Comparison of ENCODE assay signal across 26 cellular contexts in genomic region chr4:95387719-95388118, GRCh38.
"Had no signal": no experiment of that assay in that cellular context is flagged by ENCODE, and none has a peak within 500 bp of the region (broad histone marks: within the 10 kb centered on the region; RNA-seq: fewer than 3 reads in every experiment).

No MANE protein-coding gene starts in this region.

- FAIRE-seq: endometrium, keratinocyte had no signal

- H3K36me3 ChIP-seq: colonic mucosa, esophagus squamous epithelium, gastrocnemius medialis, heart right ventricle, left lung, lower lobe of right lung had no signal

- H3K4me3 Mint-ChIP-seq: dendritic cell treated with granulocyte-macrophage colony-stimulating factor and Interleukin-4, amounts not matched to agents 40 ng/mL and 50 ng/mL, for 4 days; effector memory CD8-positive, alpha-beta T cell; endodermal cell; mesothelial cell of epicardium had no signal

- H3K4me1 ChIP-seq: colonic mucosa, esophagus squamous epithelium, gastrocnemius medialis, heart right ventricle, left lung, lower lobe of right lung had no signal

- H3K4me3 ChIP-seq: colonic mucosa, esophagus squamous epithelium, gastrocnemius medialis, heart right ventricle, left lung, lower lobe of right lung, mucosa of descending colon had no signal

- H3K9me3 ChIP-seq: colonic mucosa, esophagus squamous epithelium, gastrocnemius medialis, heart right ventricle, left lung, lower lobe of right lung, mucosa of descending colon had no signal

- H3K27me3 Mint-ChIP-seq: dendritic cell treated with granulocyte-macrophage colony-stimulating factor and Interleukin-4, amounts not matched to agents 40 ng/mL and 50 ng/mL, for 4 days; effector memory CD8-positive, alpha-beta T cell had no signal

- H3K27ac ChIP-seq: colonic mucosa, epithelial cell of prostate, esophagus squamous epithelium, gastrocnemius medialis, heart right ventricle, left lung, lower lobe of right lung had no signal

- DNase-seq: colonic mucosa; cortex of kidney; effector CD8-positive, alpha-beta T cell; effector memory CD8-positive, alpha-beta T cell; endodermal cell; erythroblast; esophagus squamous epithelium; foreskin fibroblast; foreskin melanocyte; gastrocnemius medialis; glutamatergic neuron; head of caudate nucleus; heart right ventricle; hippocampal formation; left cardiac atrium; left lung; left ventricle myocardium superior; lower lobe of right lung; mesenchymal stem cell; mucosa of descending colon had no signal

- H3K27me3 ChIP-seq: colonic mucosa, esophagus squamous epithelium, gastrocnemius medialis, heart right ventricle, left lung had no signal

- H3K9me3 Mint-ChIP-seq: dendritic cell treated with granulocyte-macrophage colony-stimulating factor and Interleukin-4, amounts not matched to agents 40 ng/mL and 50 ng/mL, for 4 days; endodermal cell; mesothelial cell of epicardium had no signal

- ATAC-seq: effector memory CD8-positive, alpha-beta T cell; esophagus mucosa; gastrocnemius medialis; heart right ventricle; left cardiac atrium; left lung; left ventricle myocardium superior; lower lobe of right lung; mucosa of descending colon had no signal

- H3K27ac Mint-ChIP-seq: dendritic cell treated with granulocyte-macrophage colony-stimulating factor and Interleukin-4, amounts not matched to agents 40 ng/mL and 50 ng/mL, for 4 days; effector memory CD8-positive, alpha-beta T cell; endodermal cell; mesothelial cell of epicardium had no signal
